15 cellular contexts compared by ENCODE assay signal in genomic region chr3:72995337-72995736, GRCh38. TPM values are rescaled to one million over a fixed set of nuclear protein-coding genes. Genes with fewer than 3 reads are reported as not detected.
DNase-seq lines count a peak whose midpoint lies in the region; ATAC-seq and TF ChIP-seq lines count a peak whose summit lies in the region.
"Had no signal": no experiment of that assay in that cellular context is flagged by ENCODE, and none has a peak within 500 bp of the region (broad histone marks: within the 10 kb centered on the region; RNA-seq: fewer than 3 reads in every experiment).

No MANE protein-coding gene starts in this region.

- H3K4me1 ChIP-seq in CD4-positive, alpha-beta memory T cell (ENCODE audit: insufficient read depth, low read length) = peaks cover 35% of the 10 kb centered on the region
- peaks cover 20% of the 10 kb centered on the region for H3K4me1 ChIP-seq in colonic mucosa

- H3K9me3 Mint-ChIP-seq in CD4-positive, alpha-beta memory T cell = no peaks in the 10 kb centered on the region
- H3K9me3 Mint-ChIP-seq in nephron = no peaks in the 10 kb centered on the region
- H3K9me3 Mint-ChIP-seq: activated T-cell treated with anti-CD3 and anti-CD28 coated beads, Interleukin-2, amount 50 U/mL, for 72 hours had no signal

- no peaks in the 10 kb centered on the region for H3K9me3 ChIP-seq in CD4-positive, alpha-beta memory T cell (ENCODE audit: control insufficient read depth in 1 of 2, low read length in 2 of 2)
- H3K9me3 ChIP-seq in colonic mucosa = no peaks in the 10 kb centered on the region
- H3K9me3 ChIP-seq: thyroid gland had no signal

- peaks cover 14 to 16% of the 10 kb centered on the region in 2 donors for H3K36me3 Mint-ChIP-seq in CD4-positive, alpha-beta memory T cell
- H3K36me3 Mint-ChIP-seq in nephron (ENCODE audit: low read depth) = peaks cover 17% of the 10 kb centered on the region

- peaks cover 22 to 35% (median 28%) of the 10 kb centered on the region in 4 donors for H3K4me1 Mint-ChIP-seq in CD4-positive, alpha-beta memory T cell
- peaks cover 31% of the 10 kb centered on the region for H3K4me1 Mint-ChIP-seq in nephron

- H3K27me3 ChIP-seq in CD4-positive, alpha-beta memory T cell (ENCODE audit: insufficient read depth, low read length) = no peaks in the 10 kb centered on the region
- no peaks in the 10 kb centered on the region for H3K27me3 ChIP-seq in colonic mucosa
- H3K27me3 ChIP-seq: thyroid gland had no signal

- H3K27me3 Mint-ChIP-seq in CD4-positive, alpha-beta memory T cell = no peaks in the 10 kb centered on the region
- peaks cover 3% of the 10 kb centered on the region for H3K27me3 Mint-ChIP-seq in nephron (ENCODE audit: low read depth)

- H3K9ac ChIP-seq in colonic mucosa (ENCODE audit: low read depth in 2 of 2, low read length in 2 of 2) = peak overlapping the region in 1 of 2 donors; percentile 51

- H3K27ac ChIP-seq in CD4-positive, alpha-beta memory T cell (ENCODE audit: low read depth, low read length) = no peak overlapping the region
- H3K27ac ChIP-seq in colonic mucosa = peak overlapping the region; percentile 95
- H3K27ac ChIP-seq: thyroid gland had no signal

- intact Hi-C loops in CD4-positive, alpha-beta memory T cell (cut with micrococcal nuclease) = loop anchor here (5.0 kb wide), 2 partner anchors 47 to 548 kb away; partner anchors contain the start of gene RYBP
- intact Hi-C loops in colonic mucosa (cut with DNase I) = loop anchor here (5.0 kb wide), 1 partner anchor 48 kb away; no protein-coding TSS in a partner anchor

- TF ChIP-seq CTCF in colonic mucosa (IDR thresholded peaks at IDR 0.05) (no peak), nephron (IDR thresholded peaks at IDR 0.05; ENCODE audit: unreplicated experiment in 3 of 3) (no peak), foreskin fibroblast (IDR thresholded peaks at IDR 0.05; ENCODE audit: low read depth, low read length) (no peak)

- H3K27ac Mint-ChIP-seq in CD4-positive, alpha-beta memory T cell = peak overlapping the region in 4 of 7 donors; percentile 56 to 91 (median 81)
- H3K27ac Mint-ChIP-seq in nephron = peak overlapping the region; percentile 84 to 89 (median 88)
- H3K27ac Mint-ChIP-seq: activated T-cell treated with anti-CD3 and anti-CD28 coated beads, Interleukin-2, amount 50 U/mL, for 72 hours had no signal

- POLR2A ChIA-PET in CD4-positive, alpha-beta memory T cell (lab: Charles Lee; ENCODE audit: partially characterized antibody) = interaction anchor here (1.0 to 2.1 kb wide), 3 partner anchors 29 to 548 kb away, joined by 3 to 10 read pairs (median 3); partner anchors contain the start of gene SHQ1
- POLR2A ChIA-PET in HEK293T (lab: Yijun Ruan, JAX) = interaction anchor here (2.4 kb wide), 1 partner anchor 13 kb away, joined by 10 read pairs; no protein-coding TSS in a partner anchor

- peak overlapping the region in 4 of 8 donors; percentile 57 to 65 (median 58) for H3K4me3 Mint-ChIP-seq in CD4-positive, alpha-beta memory T cell
- H3K4me3 Mint-ChIP-seq in nephron = peak overlapping the region; percentile 75 to 88 (median 85)

- DNase-seq in CD4-positive, alpha-beta memory T cell = no peak
- DNase-seq in HEK293T (ENCODE audit: extremely low spot score) (peak; percentile 27), colonic mucosa (peak; percentile 43), NCI-H1694 (lab: John Stamatoyannopoulos, UW) (no peak), foreskin fibroblast (no peak), DMS 273 treated with DMSO at 0.1 percent for 48 hours (lab: John Stamatoyannopoulos, UW) (no peak)
- DNase-seq: activated CD4-positive, alpha-beta T cell treated with anti-CD3 and anti-CD28 coated beads for 1 hour; activated T-cell treated with anti-CD3 and anti-CD28 coated beads, Interleukin-2, amount 50 U/mL, for 72 hours; cortex of kidney; HCEC 1CT; NCI-H146; NCI-H446 had no signal

- H3K36me3 ChIP-seq in CD4-positive, alpha-beta memory T cell (ENCODE audit: insufficient read depth, low read length) = peaks cover 4% of the 10 kb centered on the region
- no peaks in the 10 kb centered on the region for H3K36me3 ChIP-seq in colonic mucosa
- H3K36me3 ChIP-seq: thyroid gland had no signal

- H3K4me3 ChIP-seq in CD4-positive, alpha-beta memory T cell (ENCODE audit: low read length in 2 of 2) = no peak overlapping the region
- H3K4me3 ChIP-seq in colonic mucosa (no peak overlapping the region), foreskin fibroblast (ENCODE audit: low read depth in 1 of 2, low read length in 2 of 2) (no peak overlapping the region)
- H3K4me3 ChIP-seq: thyroid gland had no signal

- ATAC-seq in HG03457 (IDR thresholded peaks at IDR 0.05; ENCODE audit: unreplicated experiment) = no peak
- ATAC-seq: activated T-cell treated with anti-CD3 and anti-CD28 coated beads, Interleukin-2, amount 50 U/mL, for 72 hours had no signal

- CTCF ChIA-PET in CD4-positive, alpha-beta memory T cell (lab: Charles Lee; ENCODE audit: partially characterized antibody) = interaction anchor here (1.6 to 1.7 kb wide), 2 partner anchors 61 to 91 kb away, joined by 5 to 6 read pairs; no protein-coding TSS in a partner anchor
- CTCF ChIA-PET in HEK293T (lab: Yijun Ruan, JAX) = interaction anchor here (0.6 kb wide), 1 partner anchor 13 kb away, joined by 3 read pairs; no protein-coding TSS in a partner anchor

TF ChIP-seq in HEK293T, 16 proteins besides CTCF, POLR2A, EP300 and RAD21:
- TF ChIP-seq SP1 (IDR thresholded peaks at IDR 0.05) (no peak), PKNOX1 (IDR thresholded peaks at IDR 0.05) (peak; percentile 78)

RNA-seq across cellular contexts. Expression of gene PPP4R2, which starts 1.3 kb away (rescaled TPM):
- 10 to 100 TPM; 71.8 to 77.0 TPM for total RNA-seq in CD4-positive, alpha-beta memory T cell
- polyA plus RNA-seq in CD4-positive, alpha-beta memory T cell = 10 to 100 TPM; 30.7 to 37.2 TPM
- total RNA-seq in colonic mucosa = 10 to 100 TPM; 60.3 to 92.9 TPM

Comparison
In these comparisons a context has a peak if more than half of its experiments do, and no peak if none do; other contexts are left out.
1. DNase-seq: peak in HEK293T (single experiment) and colonic mucosa (single experiment); none in CD4-positive, alpha-beta memory T cell (0 of 5), NCI-H1694 (single experiment), foreskin fibroblast (0 of 2) and DMS 273 treated with DMSO at 0.1 percent for 48 hours (single experiment).